Comparison of ENCODE assay signal across 21 cellular contexts in genomic region chr11:70029831-70030811, GRCh38. TPM values are rescaled to one million over a fixed set of nuclear protein-coding genes. Genes with fewer than 3 reads are reported as not detected.
A peak's percentile ranks its signal among the peaks of the same experiment; 100 is the strongest.
DNase-seq lines count a peak whose midpoint lies in the region; ATAC-seq and TF ChIP-seq lines count a peak whose summit lies in the region.
"Had no signal": no experiment of that assay in that cellular context is flagged by ENCODE, and none has a peak within 500 bp of the region (broad histone marks: within the 10 kb centered on the region; RNA-seq: fewer than 3 reads in every experiment).

No MANE protein-coding gene starts in this region.

- H3K36me3 Mint-ChIP-seq in HFFc6 (ENCODE audit: low read depth) = no peaks in the 10 kb centered on the region
- H3K36me3 Mint-ChIP-seq: CD14-positive monocyte had no signal

- H3K4me3 Mint-ChIP-seq in HFFc6 = peak overlapping the region; percentile 36
- H3K4me3 Mint-ChIP-seq: CD14-positive monocyte had no signal

- H3K9me3 ChIP-seq in heart right ventricle (peaks cover 0 to 2% (median 0%) of the 10 kb centered on the region in 11 donors), thoracic aorta (no peaks in the 10 kb centered on the region), prostate gland (no peaks in the 10 kb centered on the region)
- H3K9me3 ChIP-seq: MG63 had no signal

- no peak overlapping the region; the same call in 1 of the 2 replicates for H3K27ac Mint-ChIP-seq in HFFc6
- H3K27ac Mint-ChIP-seq: CD14-positive monocyte had no signal

- no peaks in the 10 kb centered on the region for H3K9me3 Mint-ChIP-seq in HFFc6
- H3K9me3 Mint-ChIP-seq: CD14-positive monocyte had no signal

- TF ChIP-seq POLR2A in prostate gland (IDR thresholded peaks at IDR 0.05) (no peak), erythroblast (IDR thresholded peaks at IDR 0.05; ENCODE audit: low read length) (no peak)

- H3K27ac ChIP-seq in heart right ventricle = peak overlapping the region in 6 of 10 donors; percentile 1 to 65 (median 38)
- H3K27ac ChIP-seq in thoracic aorta = peak overlapping the region; percentile 56 to 77
- H3K27ac ChIP-seq in prostate gland = no peak overlapping the region
- H3K27ac ChIP-seq: KMS-11 had no signal

- intact Hi-C loops in heart right ventricle (cut with DNase I) (no loop called here), Right ventricle myocardium inferior (cut with DNase I) (loop anchor here (5.0 kb wide), 1 partner anchor 1973 kb away; no protein-coding TSS in a partner anchor), prostate gland (cut with DNase I) (no loop called here)

- no peak for DNase-seq in heart right ventricle
- DNase-seq in Right ventricle myocardium inferior (ENCODE audit: missing footprints) = no peak
- no peak for DNase-seq in HFFc6
- DNase-seq in left lobe of liver (ENCODE audit: low spot score) = peak; percentile 40
- DNase-seq in thoracic aorta (ENCODE audit: low spot score) = no peak
- DNase-seq in prostate gland (ENCODE audit: low spot score) = no peak
- no peak for DNase-seq in erythroblast (lab: John Stamatoyannopoulos, UW)
- DNase-seq: COR-L47, DMS153, NCI-H1105, NCI-H187 treated with DMSO at 0.1 percent for 48 hours, NCI-H2171, NCI-H446 treated with DMSO at 0.1 percent for 48 hours, SHP77 treated with DMSO at 0.1 percent for 48 hours had no signal

- H3K36me3 ChIP-seq in heart right ventricle (no peaks in the 10 kb centered on the region), thoracic aorta (no peaks in the 10 kb centered on the region), prostate gland (no peaks in the 10 kb centered on the region)
- H3K36me3 ChIP-seq: MG63 had no signal

- H3K4me1 ChIP-seq in heart right ventricle = peaks cover 0 to 15% (median 2%) of the 10 kb centered on the region in 9 donors
- H3K4me1 ChIP-seq in thoracic aorta (ENCODE audit: control insufficient read depth in 1 of 2, low read depth in 2 of 2) = peaks cover 10 to 25% of the 10 kb centered on the region in 2 donors
- H3K4me1 ChIP-seq in prostate gland (replicated peaks) = no peaks in the 10 kb centered on the region

- peaks cover 14% of the 10 kb centered on the region for H3K4me1 Mint-ChIP-seq in HFFc6 (ENCODE audit: low read depth)
- H3K4me1 Mint-ChIP-seq: CD14-positive monocyte had no signal

- H3K27me3 ChIP-seq in heart right ventricle (peaks cover 0 to 3% (median 0%) of the 10 kb centered on the region in 7 donors), thoracic aorta (replicated peaks; ENCODE audit: insufficient read depth) (no peaks in the 10 kb centered on the region), prostate gland (replicated peaks; ENCODE audit: insufficient read depth) (no peaks in the 10 kb centered on the region)
- H3K27me3 ChIP-seq: MG63 had no signal

- TF ChIP-seq CTCF in heart right ventricle (IDR thresholded peaks at IDR 0.05) (no peak), HFFc6 (IDR thresholded peaks at IDR 0.05) (no peak), thoracic aorta (IDR thresholded peaks at IDR 0.05) (no peak), prostate gland (IDR thresholded peaks at IDR 0.05) (no peak)

- peaks cover 26% of the 10 kb centered on the region for H3K27me3 Mint-ChIP-seq in HFFc6 (ENCODE audit: insufficient read depth)

- H3K4me3 ChIP-seq in heart right ventricle = no peak overlapping the region
- peak overlapping the region; percentile 36 for H3K4me3 ChIP-seq in thoracic aorta
- no peak overlapping the region for H3K4me3 ChIP-seq in prostate gland
- H3K4me3 ChIP-seq: GM12878, MG63 had no signal

- WGBS in heart right ventricle, 2 donors = 84% methylated on average over 17 of the region's 17 CpGs
- WGBS in prostate gland = 86% methylated on average over 17 of the region's 17 CpGs

- ATAC-seq in heart right ventricle = peak in 3 of 8 donors; percentile 19 to 34 (median 27)
- ATAC-seq in Right ventricle myocardium inferior = no peak
- ATAC-seq in left lobe of liver = no peak
- ATAC-seq in thoracic aorta (ENCODE audit: insufficient number of reproducible peaks, low FRiP score, low read depth) = peak; percentile 10
- no peak for ATAC-seq in GM18861 (IDR thresholded peaks at IDR 0.05; ENCODE audit: unreplicated experiment)
- ATAC-seq: GM12878, HCT116 had no signal

RNA-seq across cellular contexts. Expression of gene ANO1, which starts 48.0 kb away (rescaled TPM):
- total RNA-seq in heart right ventricle = 10 to 100 TPM in 5 of 10 donors, 1 to 10 TPM in 5; 6.6 to 13.8 (median 9.7) TPM
- polyA plus RNA-seq in heart right ventricle = 10 to 100 TPM in 1 of 2 donors, 1 to 10 TPM in 1; 6.8 to 12.7 TPM
- total RNA-seq in Right ventricle myocardium inferior = 6.7 TPM
- total RNA-seq in HFFc6 (2021; fragmentation: NEBNext Ultra II Directional; extraction: Animal tissue kit (Norgen Biotek cat#: 25700)) = not detected
- 260 TPM for total RNA-seq in left lobe of liver
- total RNA-seq in thoracic aorta = 100 to 1,000 TPM; 122 to 161 TPM
- total RNA-seq in prostate gland = 10 to 100 TPM; 34.6 to 43.9 TPM
- total RNA-seq: G401 had no signal
- polyA plus RNA-seq: CD14-positive monocyte had no signal

Comparison
In these comparisons a context has a peak if more than half of its experiments do, and no peak if none do; other contexts are left out.
1. H3K27ac ChIP-seq: peak in heart right ventricle (6 of 10) and thoracic aorta (2 of 2); none in prostate gland (0 of 2).